ENCODE assay signal across 17 cellular contexts in the genomic region with DNA sequence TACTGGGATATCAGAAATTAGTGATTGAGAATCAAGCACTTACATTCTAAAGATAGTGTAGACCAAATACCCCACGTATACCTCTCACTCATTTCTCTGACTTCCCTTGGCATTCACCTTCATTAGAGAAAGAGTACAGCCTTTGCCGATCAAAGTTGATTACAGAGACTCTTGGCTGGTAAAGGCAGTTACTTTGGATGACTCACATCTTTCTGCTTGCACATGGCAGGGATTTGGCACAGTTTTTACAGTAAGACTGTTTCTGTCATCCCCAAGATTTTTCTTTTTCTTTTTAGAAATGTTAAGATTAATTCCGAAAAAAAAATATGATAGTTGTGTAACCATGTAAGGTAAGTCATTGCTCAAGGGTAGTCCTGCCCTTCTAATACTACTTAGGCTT.
"Had no signal": no experiment of that assay in that cellular context is flagged by ENCODE, and none has a peak within 500 bp of the region (broad histone marks: within the 10 kb centered on the region; RNA-seq: fewer than 3 reads in every experiment).

No MANE protein-coding gene starts in this region.

- H3K9me3 ChIP-seq: psoas muscle, upper lobe of left lung had no signal

- ATAC-seq: activated CD8-positive, alpha-beta T cell treated with anti-CD3 and anti-CD28 coated beads for 36 hours; activated T-cell treated with anti-CD3 and anti-CD28 coated beads, Interleukin-2, amount 50 U/mL, for 72 hours; left colon; psoas muscle had no signal

- H3K4me3 Mint-ChIP-seq: activated CD8-positive, alpha-beta T cell treated with anti-CD3 and anti-CD28 coated beads for 36 hours; activated naive CD8-positive, alpha-beta T cell treated with anti-CD3 and anti-CD28 coated beads for 36 hours; activated T-cell treated with anti-CD3 and anti-CD28 coated beads, Interleukin-2, amount 50 U/mL, for 72 hours; immature natural killer cell; nephron; stimulated activated naive CD8-positive, alpha-beta T cell treated with anti-CD3 and anti-CD28 coated beads, Interleukin-15, Interleukin-2, amounts not matched to agents 100 ng/mL and 50 ng/mL, for 24 hours had no signal

- H3K27ac Mint-ChIP-seq: activated CD8-positive, alpha-beta T cell treated with anti-CD3 and anti-CD28 coated beads for 36 hours; activated naive CD8-positive, alpha-beta T cell treated with anti-CD3 and anti-CD28 coated beads for 36 hours; activated T-cell treated with anti-CD3 and anti-CD28 coated beads, Interleukin-2, amount 50 U/mL, for 72 hours; immature natural killer cell; nephron; stimulated activated naive CD8-positive, alpha-beta T cell treated with anti-CD3 and anti-CD28 coated beads, Interleukin-15, Interleukin-2, amounts not matched to agents 100 ng/mL and 50 ng/mL, for 24 hours had no signal

- H3K36me3 Mint-ChIP-seq: activated naive CD8-positive, alpha-beta T cell treated with anti-CD3 and anti-CD28 coated beads for 36 hours; immature natural killer cell had no signal

- H3K27ac ChIP-seq: psoas muscle, upper lobe of left lung, VCaP had no signal

- H3K4me3 ChIP-seq: lung, psoas muscle, upper lobe of left lung had no signal

- H3K27me3 Mint-ChIP-seq: activated naive CD8-positive, alpha-beta T cell treated with anti-CD3 and anti-CD28 coated beads for 36 hours had no signal

- H3K27me3 ChIP-seq: upper lobe of left lung had no signal

- H3K36me3 ChIP-seq: upper lobe of left lung had no signal

- H3K9me3 Mint-ChIP-seq: activated CD8-positive, alpha-beta T cell treated with anti-CD3 and anti-CD28 coated beads for 36 hours; activated naive CD8-positive, alpha-beta T cell treated with anti-CD3 and anti-CD28 coated beads for 36 hours; activated T-cell treated with anti-CD3 and anti-CD28 coated beads, Interleukin-2, amount 50 U/mL, for 72 hours; nephron; stimulated activated naive CD8-positive, alpha-beta T cell treated with anti-CD3 and anti-CD28 coated beads, Interleukin-15, Interleukin-2, amounts not matched to agents 100 ng/mL and 50 ng/mL, for 24 hours had no signal

- H3K4me1 Mint-ChIP-seq: activated naive CD8-positive, alpha-beta T cell treated with anti-CD3 and anti-CD28 coated beads for 36 hours; immature natural killer cell; nephron had no signal

- DNase-seq: activated CD4-positive, alpha-beta T cell treated with anti-CD3 and anti-CD28 coated beads for 4 hours; activated CD8-positive, alpha-beta memory T cell treated with anti-CD3 and anti-CD28 coated beads, Interleukin-2, amount 50 U/mL, for 4 hours; activated CD8-positive, alpha-beta T cell treated with anti-CD3 and anti-CD28 coated beads for 36 hours; activated gamma-delta T cell treated with Interleukin-2 at 50 U/mL for 16 hours; activated naive CD8-positive, alpha-beta T cell treated with anti-CD3 and anti-CD28 coated beads for 36 hours; activated T-cell treated with anti-CD3 and anti-CD28 coated beads, Interleukin-2, amount 50 U/mL, for 72 hours; immature natural killer cell; left colon; occipital lobe; psoas muscle; stimulated activated CD4-positive, alpha-beta T cell treated with anti-CD3 and anti-CD28 coated beads, Interleukin-15, amount 100 ng/mL, for 24 hours; stimulated activated CD4-positive, alpha-beta T cell treated with anti-CD3 and anti-CD28 coated beads, Interleukin-4, amount 100 ng/mL, for 24 hours; upper lobe of left lung had no signal

- H3K4me1 ChIP-seq: psoas muscle, upper lobe of left lung had no signal
